Comparison of ENCODE assay signal across 8 cellular contexts in genomic region chr5:34898258-34898895, GRCh38. TPM values are rescaled to one million over a fixed set of nuclear protein-coding genes. Genes with fewer than 3 reads are reported as not detected.
DNase-seq lines count a peak whose midpoint lies in the region; ATAC-seq and TF ChIP-seq lines count a peak whose summit lies in the region.

No MANE protein-coding gene starts in this region.

- DNase-seq in AG09309 (ENCODE audit: low read depth) (peak; percentile 40), NCI-H2227 (lab: John Stamatoyannopoulos, UW; ENCODE audit: unreplicated experiment) (peak; percentile 86), caudate nucleus (lab: John Stamatoyannopoulos, UW) (peak in 59 of 61 donors; percentile 0 to 82 (median 34)), kidney epithelial cell (ENCODE audit: low read depth) (no peak)
- DNase-seq in stimulated activated CD4-positive, alpha-beta T cell treated with anti-CD3 and anti-CD28 coated beads, Interleukin-4, amount 100 ng/mL, for 1 hour, result peak; percentile 57

- no peaks in the 10 kb centered on the region for H3K36me3 ChIP-seq in kidney epithelial cell (ENCODE audit: control insufficient read depth, insufficient read depth, low read length)

- H3K27ac ChIP-seq in caudate nucleus (ENCODE audit: low read depth, low read length), result no peak overlapping the region

- TF ChIP-seq CTCF in AG09309 (IDR thresholded peaks at IDR 0.05; ENCODE audit: control insufficient read depth, insufficient read depth, low read depth, low read length, missing control alignments) (peak; percentile 89), WI38 (IDR thresholded peaks at IDR 0.05; ENCODE audit: low read depth, low read length) (peak; percentile 80), kidney epithelial cell (IDR thresholded peaks at IDR 0.05; ENCODE audit: insufficient read depth, low read length, poor library complexity, severe bottlenecking) (peak; percentile 89)

- H3K4me3 ChIP-seq in AG09309 (ENCODE audit: control insufficient read depth, low read depth, low read length) (no peak overlapping the region), WI38 (ENCODE audit: low read depth, low read length) (no peak overlapping the region), kidney epithelial cell (ENCODE audit: low read depth, low read length) (no peak overlapping the region)

- no peaks in the 10 kb centered on the region for H3K27me3 ChIP-seq in kidney epithelial cell (ENCODE audit: control insufficient read depth, insufficient read depth, low read length)

- ATAC-seq in GM18873 (IDR thresholded peaks at IDR 0.05; ENCODE audit: low FRiP score, unreplicated experiment) (peak; percentile 83), HG03196 (IDR thresholded peaks at IDR 0.05; ENCODE audit: unreplicated experiment) (peak; percentile 77)

RNA-seq across cellular contexts. Expression of gene RAD1, which starts 16.9 kb away (rescaled TPM):
- total RNA-seq in kidney epithelial cell, result 13.1 and 17.9 TPM in 2 replicates

RNA-seq across cellular contexts. Expression of gene BRIX1, which starts 17.1 kb away (rescaled TPM):
- 30.9 and 40.1 TPM in 2 replicates for total RNA-seq in kidney epithelial cell

RNA-seq across cellular contexts. Expression of gene DNAJC21, which starts 31.0 kb away (rescaled TPM):
- total RNA-seq in kidney epithelial cell, result 22.1 and 37.0 TPM in 2 replicates

RNA-seq across cellular contexts. Expression of gene TTC23L, which starts 59.4 kb away (rescaled TPM):
- under 0.01 and 2.1 TPM in 2 replicates for total RNA-seq in kidney epithelial cell
